In the genomic region with DNA sequence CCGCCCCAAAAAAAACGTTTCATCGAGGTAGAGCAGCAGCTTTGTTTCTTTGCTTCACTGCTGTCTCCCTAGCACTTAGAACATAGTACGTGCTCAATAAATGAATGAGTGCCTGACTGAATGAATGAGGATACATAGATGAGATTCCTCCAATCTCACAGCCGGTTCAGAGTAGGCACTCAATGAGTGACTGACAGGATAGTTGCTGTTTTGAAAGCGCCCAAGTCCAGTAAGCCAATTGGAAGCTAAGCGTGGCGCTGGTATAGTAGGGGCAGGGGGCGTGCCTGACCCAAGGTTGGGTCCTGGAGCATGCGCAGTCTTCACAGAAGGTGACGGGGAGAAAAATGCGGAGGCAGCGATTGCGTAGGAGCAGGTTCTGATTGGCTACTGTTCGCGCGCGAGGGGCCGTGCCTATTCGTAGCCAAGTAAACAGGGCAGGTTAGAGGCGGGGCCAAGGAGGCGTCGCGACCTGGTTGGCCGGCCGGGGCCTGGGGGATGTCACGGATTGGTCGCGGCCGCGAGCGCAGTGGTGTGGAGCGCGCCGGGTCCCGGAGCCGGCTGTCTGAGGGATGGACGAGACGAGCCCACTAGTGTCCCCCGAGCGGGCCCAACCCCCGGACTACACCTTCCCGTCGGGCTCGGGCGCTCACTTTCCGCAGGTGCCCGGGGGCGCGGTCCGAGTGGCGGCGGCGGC, we compare ENCODE assay signal across 8 cellular contexts. TPM values are rescaled to one million over a fixed set of nuclear protein-coding genes. Genes with fewer than 3 reads are reported as not detected.
A peak's percentile ranks its signal among the peaks of the same experiment; 100 is the strongest.
DNase-seq lines count a peak whose midpoint lies in the region; ATAC-seq, FAIRE-seq and TF ChIP-seq lines count a peak whose summit lies in the region.

TSS of gene PI4K2A (plus strand) at position 498 of the 694 bp plus-strand sequence. CDS start at position 570, 72 bp downstream.

- H3K36me3 ChIP-seq in BE2C (peaks cover 16% of the 10 kb centered on the region), kidney epithelial cell (ENCODE audit: control insufficient read depth, insufficient read depth, low read length) (peaks cover 2% of the 10 kb centered on the region)

- no peaks in the 10 kb centered on the region for H3K27me3 Mint-ChIP-seq in chondrocyte (ENCODE audit: low read depth)

- H3K4me1 ChIP-seq in BE2C, result no peaks in the 10 kb centered on the region

- H3K9me3 ChIP-seq in BE2C, result no peaks in the 10 kb centered on the region

- ATAC-seq in HG03442 (IDR thresholded peaks at IDR 0.05; ENCODE audit: unreplicated experiment), result peak; percentile 98

- no peaks in the 10 kb centered on the region for H3K9me3 Mint-ChIP-seq in chondrocyte (ENCODE audit: low read depth)

- DNase-seq in BE2C, result peak; percentile 99
- DNase-seq in GM19239 (ENCODE audit: insufficient read length, low spot score), result peak; percentile 97
- DNase-seq in NCI-H510A treated with DMSO at 0.1 percent for 48 hours (lab: John Stamatoyannopoulos, UW), result peak; percentile 98
- DNase-seq in activated CD4-positive, alpha-beta T cell treated with anti-CD3 and anti-CD28 coated beads for 1 hour, result peak; percentile 98
- DNase-seq in chondrocyte (ENCODE audit: low spot score), result peak; percentile 100
- DNase-seq in kidney epithelial cell (ENCODE audit: low read depth), result peak; percentile 96
- DNase-seq in stimulated activated CD4-positive, alpha-beta T cell treated with anti-CD3 and anti-CD28 coated beads, Interleukin-15, amount 100 ng/mL, for 24 hours, result peak; percentile 100

- peak within 1 kb of the TSS; percentile 98 for H3K4me3 Mint-ChIP-seq in chondrocyte (ENCODE audit: unreplicated experiment)

- peaks cover 23% of the 10 kb centered on the region for H3K4me1 Mint-ChIP-seq in chondrocyte (ENCODE audit: low read depth)

- peak within 1 kb of the TSS; percentile 98 for H3K27ac Mint-ChIP-seq in chondrocyte (ENCODE audit: unreplicated experiment)

- peaks cover 2% of the 10 kb centered on the region for H3K36me3 Mint-ChIP-seq in chondrocyte (ENCODE audit: low read depth)

- no peaks in the 10 kb centered on the region for H3K27me3 ChIP-seq in BE2C
- H3K27me3 ChIP-seq in kidney epithelial cell (ENCODE audit: control insufficient read depth, insufficient read depth, low read length), result no peaks in the 10 kb centered on the region

- TF ChIP-seq CTCF in BE2C (IDR thresholded peaks at IDR 0.05; ENCODE audit: low read depth, low read length) (no peak), chondrocyte (IDR thresholded peaks at IDR 0.05) (no peak), kidney epithelial cell (IDR thresholded peaks at IDR 0.05; ENCODE audit: insufficient read depth, low read length, poor library complexity, severe bottlenecking) (no peak)

- peak within 1 kb of the TSS; percentile 88 for H3K4me3 ChIP-seq in BE2C (ENCODE audit: low read depth, low read length)
- peak within 1 kb of the TSS; percentile 94 for H3K4me3 ChIP-seq in kidney epithelial cell (ENCODE audit: low read depth, low read length)

- FAIRE-seq in GM19239 (lab: Jason Lieb, UNC), result peak; percentile 99

RNA-seq across cellular contexts. Expression of gene PI4K2A, which starts in this region (rescaled TPM):
- polyA plus RNA-seq in BE2C (2012; ENCODE audit: insufficient read depth, insufficient read length, low read depth), result 25.7 TPM
- total RNA-seq in chondrocyte, result 20.1 to 20.9 TPM (median 20.1 TPM) in 3 replicates
- total RNA-seq in kidney epithelial cell, result 37.6 and 38.3 TPM in 2 replicates

Comparison
In these comparisons a context has a peak if more than half of its experiments do, and no peak if none do; other contexts are left out.
1. Peak in every context shown above with its lines: DNase-seq, ATAC-seq and H3K4me3 ChIP-seq.